1 cellular context compared by ENCODE assay signal in genomic region chr20:22684072-22684762, GRCh38.
TF ChIP-seq lines count a peak whose summit lies in the region.

No MANE protein-coding gene starts in this region.

TF ChIP-seq in K562, 482 proteins besides CTCF, POLR2A, EP300 and RAD21 (continued from another document):
- TF ChIP-seq, protein P1, sequence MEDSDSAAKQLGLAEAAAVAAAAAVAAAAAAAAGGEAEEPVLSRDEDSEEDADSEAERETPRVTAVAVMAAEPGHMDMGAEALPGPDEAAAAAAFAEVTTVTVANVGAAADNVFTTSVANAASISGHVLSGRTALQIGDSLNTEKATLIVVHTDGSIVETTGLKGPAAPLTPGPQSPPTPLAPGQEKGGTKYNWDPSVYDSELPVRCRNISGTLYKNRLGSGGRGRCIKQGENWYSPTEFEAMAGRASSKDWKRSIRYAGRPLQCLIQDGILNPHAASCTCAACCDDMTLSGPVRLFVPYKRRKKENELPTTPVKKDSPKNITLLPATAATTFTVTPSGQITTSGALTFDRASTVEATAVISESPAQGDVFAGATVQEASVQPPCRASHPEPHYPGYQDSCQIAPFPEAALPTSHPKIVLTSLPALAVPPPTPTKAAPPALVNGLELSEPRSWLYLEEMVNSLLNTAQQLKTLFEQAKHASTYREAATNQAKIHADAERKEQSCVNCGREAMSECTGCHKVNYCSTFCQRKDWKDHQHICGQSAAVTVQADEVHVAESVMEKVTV (CRISPR knock-in tag; IDR thresholded peaks at IDR 0.05), result peak; percentile 73
- TF ChIP-seq RNF2 (IDR thresholded peaks at IDR 0.05), result no peak
TF ChIP-seq in K562: peak in this region for 8.
